In genomic region chr2:156279446-156279845, GRCh38 we compare ENCODE assay signal across 23 cellular contexts. TPM values are rescaled to one million over a fixed set of nuclear protein-coding genes. Genes with fewer than 3 reads are reported as not detected.
"Had no signal": no experiment of that assay in that cellular context is flagged by ENCODE, and none has a peak within 500 bp of the region (broad histone marks: within the 10 kb centered on the region; RNA-seq: fewer than 3 reads in every experiment).

No MANE protein-coding gene starts in this region.

- H2AFZ ChIP-seq: PC-9 had no signal

- ATAC-seq: HepG2 had no signal

- H3K27me3 ChIP-seq: Peyer's patch had no signal

- H3K4me3 ChIP-seq: PC-9, Peyer's patch had no signal

- H3K9me3 ChIP-seq: Peyer's patch, SK-N-SH had no signal

- H3K4me2 ChIP-seq: PC-9, SK-N-SH had no signal

- DNase-seq: IMR-90, Karpas-422, KG1, MM.1S, NCI-H1092 treated with DMSO at 0.1 percent for 48 hours, NCI-H1436, NCI-H187, NCI-H2029, NCI-H2081 treated with DMSO at 0.1 percent for 48 hours, NCI-H2171, NCI-H226, NCI-H446, NCI-H510A, NCI-H524 treated with DMSO at 0.1 percent for 48 hours, NCI-H69, NCI-H774, PC-9, Peyer's patch, RPMI8226, SHP77, SK-N-SH, SW 1271 had no signal

- H3K4me1 ChIP-seq: Peyer's patch had no signal

- H3K9ac ChIP-seq: SK-N-SH had no signal

- H3K36me3 ChIP-seq: Peyer's patch had no signal

- H3K9me2 ChIP-seq: SK-N-SH had no signal

- H3K27ac ChIP-seq: PC-9, Peyer's patch had no signal

RNA-seq across cellular contexts. Expression of gene NR4A2, which starts 53.1 kb away (rescaled TPM):
- total RNA-seq: HepG2 had no signal
